Comparison of ENCODE assay signal across 15 cellular contexts in genomic region chrX:82765806-82766205, GRCh38.
DNase-seq lines count a peak whose midpoint lies in the region; TF ChIP-seq lines count a peak whose summit lies in the region.
"Had no signal": no experiment of that assay in that cellular context is flagged by ENCODE, and none has a peak within 500 bp of the region (broad histone marks: within the 10 kb centered on the region; RNA-seq: fewer than 3 reads in every experiment).

No MANE protein-coding gene starts in this region.

- no peaks in the 10 kb centered on the region for H3K79me2 ChIP-seq in mammary epithelial cell (ENCODE audit: insufficient read depth, low read length)

- in situ Hi-C loops in mammary epithelial cell (cut with MboI; ENCODE audit: low sequenced_read_pairs in 2 of 2): no loop called here

- TF ChIP-seq POLR2A in suprapubic skin (IDR thresholded peaks at IDR 0.05): no peak

- no peak overlapping the region for H2AFZ ChIP-seq in mammary epithelial cell (ENCODE audit: low read depth, low read length)
- H2AFZ ChIP-seq: GM23338 had no signal

- peak overlapping the region; percentile 54 for H3K27ac Mint-ChIP-seq in MCF 10A (ENCODE audit: low read depth, unreplicated experiment)
- H3K27ac Mint-ChIP-seq in activated T-helper 2 cell treated with anti-CD3 and anti-CD28 coated beads, Interferon-gamma antibody, Interleukin-2, Interleukin-4, amounts not matched to agents 10 μg/mL and 5 μg/mL and 100 μg/mL, durations not matched to agents 14 hours and 24 hours and 36 hours: no peak overlapping the region
- H3K27ac Mint-ChIP-seq: GM23338 had no signal

- BruUV-seq in MCF 10A (replicated peaks; lab: Mats Ljungman, UMichigan) (no TSS peak), mammary epithelial cell (replicated peaks; lab: Mats Ljungman, UMichigan) (no TSS peak)

- DNase-seq in MCF 10A (ENCODE audit: unreplicated experiment): peak; percentile 24
- DNase-seq in mammary epithelial cell: no peak
- DNase-seq in fibroblast of the conjunctiva (ENCODE audit: low read depth): peak; percentile 12
- no peak for DNase-seq in suprapubic skin (ENCODE audit: low spot score in 2 of 2)
- no peak for DNase-seq in effector CD4-positive, alpha-beta T cell
- DNase-seq in hepatic stellate cell (ENCODE audit: low spot score): no peak
- DNase-seq in activated T-helper 2 cell treated with anti-CD3 and anti-CD28 coated beads, Interferon-gamma antibody, Interleukin-2, Interleukin-4, amounts not matched to agents 10 μg/mL and 5 μg/mL and 100 μg/mL, durations not matched to agents 14 hours and 24 hours and 36 hours (ENCODE audit: low spot score): no peak
- DNase-seq: C1 segment of cervical spinal cord, DND-41, NCI-H187, NCI-H2171, SHP77, SK-N-SH had no signal

- no peak overlapping the region for H3K4me3 Mint-ChIP-seq in MCF 10A (ENCODE audit: unreplicated experiment)
- H3K4me3 Mint-ChIP-seq in activated T-helper 2 cell treated with anti-CD3 and anti-CD28 coated beads, Interferon-gamma antibody, Interleukin-2, Interleukin-4, amounts not matched to agents 10 μg/mL and 5 μg/mL and 100 μg/mL, durations not matched to agents 14 hours and 24 hours and 36 hours (ENCODE audit: low read depth): no peak overlapping the region
- H3K4me3 Mint-ChIP-seq: GM23338 had no signal

- 38% methylated on average over 1 of the region's 1 CpG for WGBS in mammary epithelial cell (ENCODE audit: low coverage, missing lambda C conversion rate)
- WGBS in suprapubic skin: 78% methylated on average over 1 of the region's 1 CpG

- CTCF ChIA-PET in MCF 10A (lab: Yijun Ruan, JAX): interaction anchor here (0.5 to 0.7 kb wide), 2 partner anchors 9 to 1384 kb away, joined by 3 read pairs; no protein-coding TSS in a partner anchor
- CTCF ChIA-PET in mammary epithelial cell (lab: Charles Lee; ENCODE audit: low non-redundant PET): no interaction called here

- no peak overlapping the region for H3K4me2 ChIP-seq in mammary epithelial cell (ENCODE audit: insufficient read depth, low read depth, low read length)
- H3K4me2 ChIP-seq: GM23338, SK-N-SH had no signal

- POLR2A ChIA-PET in MCF 10A (lab: Yijun Ruan, JAX): interaction anchor here (1.0 kb wide), 1 partner anchor 8 kb away, joined by 3 read pairs; no protein-coding TSS in a partner anchor

- H3K4me1 Mint-ChIP-seq in MCF 10A (ENCODE audit: insufficient read depth, unreplicated experiment): peaks cover 16% of the 10 kb centered on the region
- no peaks in the 10 kb centered on the region for H3K4me1 Mint-ChIP-seq in activated T-helper 2 cell treated with anti-CD3 and anti-CD28 coated beads, Interferon-gamma antibody, Interleukin-2, Interleukin-4, amounts not matched to agents 10 μg/mL and 5 μg/mL and 100 μg/mL, durations not matched to agents 14 hours and 24 hours and 36 hours (ENCODE audit: low read depth)
- H3K4me1 Mint-ChIP-seq: GM23338 had no signal

- H3K9me3 ChIP-seq in mammary epithelial cell (replicated peaks; ENCODE audit: insufficient read depth, low read length) (no peaks in the 10 kb centered on the region), suprapubic skin (no peaks in the 10 kb centered on the region)
- H3K9me3 ChIP-seq: SK-N-SH had no signal

- intact Hi-C loops in MCF 10A (cut with micrococcal nuclease) (no loop called here), mammary epithelial cell (cut with micrococcal nuclease) (no loop called here)
- intact Hi-C loops in activated T-helper 2 cell treated with anti-CD3 and anti-CD28 coated beads, Interferon-gamma antibody, Interleukin-2, Interleukin-4, amounts not matched to agents 10 μg/mL and 5 μg/mL and 100 μg/mL, durations not matched to agents 14 hours and 24 hours and 36 hours (cut with micrococcal nuclease): no loop called here

- H3K27ac ChIP-seq in mammary epithelial cell (ENCODE audit: insufficient read depth, low read depth, low read length) (no peak overlapping the region), VCaP (peak overlapping the region; percentile 67), suprapubic skin (no peak overlapping the region)

- peaks cover 28% of the 10 kb centered on the region for H3K9me3 Mint-ChIP-seq in MCF 10A (ENCODE audit: unreplicated experiment)
- peaks cover 4% of the 10 kb centered on the region for H3K9me3 Mint-ChIP-seq in activated T-helper 2 cell treated with anti-CD3 and anti-CD28 coated beads, Interferon-gamma antibody, Interleukin-2, Interleukin-4, amounts not matched to agents 10 μg/mL and 5 μg/mL and 100 μg/mL, durations not matched to agents 14 hours and 24 hours and 36 hours

- peaks cover 62% of the 10 kb centered on the region for H3K36me3 Mint-ChIP-seq in MCF 10A (ENCODE audit: insufficient read depth, unreplicated experiment)
- H3K36me3 Mint-ChIP-seq in activated T-helper 2 cell treated with anti-CD3 and anti-CD28 coated beads, Interferon-gamma antibody, Interleukin-2, Interleukin-4, amounts not matched to agents 10 μg/mL and 5 μg/mL and 100 μg/mL, durations not matched to agents 14 hours and 24 hours and 36 hours (ENCODE audit: low read depth): no peaks in the 10 kb centered on the region

- dilution Hi-C loops in mammary epithelial cell (cut with HindIII; ENCODE audit: low sequenced_read_pairs): no loop called here

- H4K20me1 ChIP-seq in mammary epithelial cell (ENCODE audit: insufficient read depth, low read length): no peaks in the 10 kb centered on the region

- no peaks in the 10 kb centered on the region for H3K27me3 Mint-ChIP-seq in MCF 10A (ENCODE audit: insufficient read depth, unreplicated experiment)
- no peaks in the 10 kb centered on the region for H3K27me3 Mint-ChIP-seq in activated T-helper 2 cell treated with anti-CD3 and anti-CD28 coated beads, Interferon-gamma antibody, Interleukin-2, Interleukin-4, amounts not matched to agents 10 μg/mL and 5 μg/mL and 100 μg/mL, durations not matched to agents 14 hours and 24 hours and 36 hours (ENCODE audit: low read depth)

- H3K4me3 ChIP-seq in mammary epithelial cell (replicated peaks in 1 of 3; ENCODE audit: insufficient read depth in 1 of 3, low read depth in 2 of 3, low read length in 3 of 3): no peak overlapping the region
- H3K4me3 ChIP-seq in suprapubic skin: no peak overlapping the region
- H3K4me3 ChIP-seq: GM23338 had no signal

- no peak for TF ChIP-seq CTCF in MCF 10A (IDR thresholded peaks at IDR 0.05; ENCODE audit: unreplicated experiment)
- no peak for TF ChIP-seq CTCF in mammary epithelial cell (conservative IDR thresholded peaks at IDR 0.05 in 1 of 2, IDR thresholded peaks at IDR 0.05 in 1 of 2; ENCODE audit: extremely low read depth in 1 of 2, insufficient read depth in 1 of 2, low read depth in 1 of 2, low read length in 2 of 2)
- TF ChIP-seq CTCF in VCaP (conservative IDR thresholded peaks at IDR 0.05): no peak
- no peak for TF ChIP-seq CTCF in suprapubic skin (IDR thresholded peaks at IDR 0.05)

- no peak for TF ChIP-seq EP300 in suprapubic skin (IDR thresholded peaks at IDR 0.05)

- H3K27me3 ChIP-seq in mammary epithelial cell (ENCODE audit: insufficient read depth, low read length) (no peaks in the 10 kb centered on the region), suprapubic skin (no peaks in the 10 kb centered on the region)

- H3K36me3 ChIP-seq in mammary epithelial cell (ENCODE audit: insufficient read depth, low read length) (no peaks in the 10 kb centered on the region), suprapubic skin (no peaks in the 10 kb centered on the region)

- no peaks in the 10 kb centered on the region for H3K4me1 ChIP-seq in mammary epithelial cell (ENCODE audit: insufficient read depth, low read length)
- no peaks in the 10 kb centered on the region for H3K4me1 ChIP-seq in suprapubic skin

- H3K9ac ChIP-seq in mammary epithelial cell (ENCODE audit: insufficient read depth, low read length): no peak overlapping the region
- H3K9ac ChIP-seq: SK-N-SH had no signal

Comparison
In these comparisons a context has a peak if more than half of its experiments do, and no peak if none do; other contexts are left out.
1. DNase-seq: peak in MCF 10A (single experiment) and fibroblast of the conjunctiva (single experiment); none in mammary epithelial cell (single experiment), suprapubic skin (0 of 2), effector CD4-positive, alpha-beta T cell (single experiment), hepatic stellate cell (single experiment) and activated T-helper 2 cell treated with anti-CD3 and anti-CD28 coated beads, Interferon-gamma antibody, Interleukin-2, Interleukin-4, amounts not matched to agents 10 μg/mL and 5 μg/mL and 100 μg/mL, durations not matched to agents 14 hours and 24 hours and 36 hours (single experiment).